Comparison of ENCODE assay signal across 8 cellular contexts in the genomic region with DNA sequence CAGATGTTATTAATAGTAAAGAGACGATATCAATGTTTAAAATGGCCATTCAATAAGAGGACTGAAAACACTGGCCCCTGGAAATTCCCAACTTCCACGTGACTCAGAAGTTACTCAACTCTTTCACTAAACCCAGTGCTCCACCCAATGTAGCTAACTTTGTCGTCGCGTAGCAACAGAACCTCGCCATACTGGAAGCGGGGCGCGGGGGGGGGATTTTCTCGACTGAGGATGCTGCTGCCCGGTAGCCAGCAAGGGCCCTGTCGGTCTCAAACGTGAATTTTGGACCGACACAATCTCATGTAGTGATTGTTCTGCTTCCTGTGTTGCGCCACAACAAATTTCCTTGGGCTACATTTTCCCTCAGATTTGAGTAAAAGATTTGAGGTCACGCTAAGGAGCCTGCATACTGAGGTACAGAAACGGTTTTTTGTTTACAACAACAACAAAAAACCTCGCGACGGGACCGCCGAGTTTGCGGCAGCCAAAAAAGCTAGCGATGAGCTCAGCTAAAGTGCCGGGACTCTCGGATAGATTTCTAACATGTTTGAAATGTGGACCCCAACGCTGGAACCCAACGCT. TPM values are rescaled to one million over a fixed set of nuclear protein-coding genes. Genes with fewer than 3 reads are reported as not detected.
DNase-seq lines count a peak whose midpoint lies in the region; ATAC-seq and TF ChIP-seq lines count a peak whose summit lies in the region.

No MANE protein-coding gene starts in this region.

- POLR2A ChIA-PET in activated CD4-positive, alpha-beta T cell treated with anti-CD3 and anti-CD28 coated beads for 36 hours (lab: Charles Lee): interaction anchor here (0.6 to 2.7 kb wide), 14 partner anchors 11 to 443 kb away, joined by 3 to 10 read pairs (median 4); a partner anchor contains a TSS

- peak overlapping the region; percentile 91 for H3K4me3 Mint-ChIP-seq in activated CD4-positive, alpha-beta T cell treated with anti-CD3 and anti-CD28 coated beads for 36 hours

- intact Hi-C loops in activated CD4-positive, alpha-beta T cell treated with anti-CD3 and anti-CD28 coated beads for 36 hours (cut with DNase I, micrococcal nuclease): loop anchor here (1.0 to 5.0 kb wide), 16 partner anchors 28 to 1479 kb away; a partner anchor contains a TSS

- H3K9me3 Mint-ChIP-seq in activated CD4-positive, alpha-beta T cell treated with anti-CD3 and anti-CD28 coated beads for 36 hours (ENCODE audit: low read depth): no peaks in the 10 kb centered on the region

- H3K36me3 Mint-ChIP-seq in activated CD4-positive, alpha-beta T cell treated with anti-CD3 and anti-CD28 coated beads for 36 hours (ENCODE audit: low read depth): peaks cover 13% of the 10 kb centered on the region

- H3K27ac Mint-ChIP-seq in activated CD4-positive, alpha-beta T cell treated with anti-CD3 and anti-CD28 coated beads for 36 hours: peak overlapping the region; percentile 97

- peak; percentile 58 for DNase-seq in NCI-H2227 treated with DMSO at 0.1 percent for 48 hours (lab: John Stamatoyannopoulos, UW)
- peak; percentile 91 for DNase-seq in activated CD4-positive, alpha-beta T cell treated with anti-CD3 and anti-CD28 coated beads for 36 hours
- peak; percentile 95 for DNase-seq in kidney glomerular epithelial cell (lab: John Stamatoyannopoulos, UW)
- DNase-seq in stimulated activated CD4-positive, alpha-beta T cell treated with anti-CD3 and anti-CD28 coated beads, Interleukin-15, amount 100 ng/mL, for 48 hours (ENCODE audit: low read depth in 2 of 2): peak; percentile 66 to 67

- TF ChIP-seq CTCF in GM12875 (IDR thresholded peaks at IDR 0.05; ENCODE audit: borderline replicate concordance, insufficient read depth, low read depth, low read length): no peak

- H3K27me3 Mint-ChIP-seq in activated CD4-positive, alpha-beta T cell treated with anti-CD3 and anti-CD28 coated beads for 36 hours: no peaks in the 10 kb centered on the region

- peak; percentile 35 for ATAC-seq in HG02973 (IDR thresholded peaks at IDR 0.05; ENCODE audit: unreplicated experiment)
- ATAC-seq in activated CD4-positive, alpha-beta T cell treated with anti-CD3 and anti-CD28 coated beads for 36 hours: peak; percentile 31
- no peak for ATAC-seq in GM19328 (IDR thresholded peaks at IDR 0.05; ENCODE audit: unreplicated experiment)

- peak overlapping the region; percentile 99 for H3K27ac ChIP-seq in cingulate gyrus (ENCODE audit: low read depth, low read length)

- CTCF ChIA-PET in activated CD4-positive, alpha-beta T cell treated with anti-CD3 and anti-CD28 coated beads for 36 hours (lab: Charles Lee): interaction anchor here (0.6 to 2.7 kb wide), 23 partner anchors 11 to 247 kb away, joined by 3 to 19 read pairs (median 3); no protein-coding TSS in a partner anchor

- H3K4me3 ChIP-seq in GM12875 (ENCODE audit: low read depth, low read length): peak overlapping the region; percentile 79

- H3K4me1 Mint-ChIP-seq in activated CD4-positive, alpha-beta T cell treated with anti-CD3 and anti-CD28 coated beads for 36 hours: peaks cover 49% of the 10 kb centered on the region

RNA-seq across cellular contexts. Expression of a gene that starts 1.0 kb away (rescaled TPM):
- 10 to 100 TPM; 17.2 to 20.5 TPM for total RNA-seq in activated CD4-positive, alpha-beta T cell treated with anti-CD3 and anti-CD28 coated beads for 36 hours

RNA-seq across cellular contexts. Expression of a gene that starts 35.3 kb away (rescaled TPM):
- total RNA-seq in activated CD4-positive, alpha-beta T cell treated with anti-CD3 and anti-CD28 coated beads for 36 hours: not detected
